In genomic region chr1:20732071-20732587, GRCh38 we compare ENCODE assay signal across 8 cellular contexts. TPM values are rescaled to one million over a fixed set of nuclear protein-coding genes. Genes with fewer than 3 reads are reported as not detected.
A peak's percentile ranks its signal among the peaks of the same experiment; 100 is the strongest.
DNase-seq lines count a peak whose midpoint lies in the region; ATAC-seq lines count a peak whose summit lies in the region.

No MANE protein-coding gene starts in this region.

- H3K4me3 ChIP-seq in HUES64 (ENCODE audit: low read length) (peak overlapping the region; percentile 55), adipocyte (ENCODE audit: low read length) (peak overlapping the region; percentile 84)

- H3K4me1 ChIP-seq in HUES64 (ENCODE audit: insufficient read depth, low read length): peaks cover 20% of the 10 kb centered on the region
- H3K4me1 ChIP-seq in adipocyte (ENCODE audit: control insufficient read depth, insufficient read depth, low read length): peaks cover 16% of the 10 kb centered on the region

- no peaks in the 10 kb centered on the region for H3K36me3 ChIP-seq in HUES64 (ENCODE audit: insufficient read depth, low read length)
- peaks cover 9% of the 10 kb centered on the region for H3K36me3 ChIP-seq in adipocyte (ENCODE audit: control insufficient read depth, insufficient read depth, low read length, severe bottlenecking)

- H3K27me3 ChIP-seq in HUES64 (ENCODE audit: insufficient read depth, low read length) (peaks cover 49% of the 10 kb centered on the region), adipocyte (replicated peaks; ENCODE audit: control insufficient read depth, insufficient read depth, low read length) (peaks cover 29% of the 10 kb centered on the region)

- peak; percentile 46 for ATAC-seq in GM18907 (IDR thresholded peaks at IDR 0.05; ENCODE audit: unreplicated experiment)
- ATAC-seq in left ventricle myocardium superior: peak; percentile 90
- ATAC-seq in GM21447 (IDR thresholded peaks at IDR 0.05; ENCODE audit: unreplicated experiment): no peak

- intact Hi-C loops in left ventricle myocardium superior (cut with micrococcal nuclease) (no loop called here), posterior vena cava (cut with DNase I) (no loop called here)

- no peaks in the 10 kb centered on the region for H3K9me3 ChIP-seq in HUES64 (ENCODE audit: insufficient read depth, low read depth, low read length)
- no peaks in the 10 kb centered on the region for H3K9me3 ChIP-seq in adipocyte (ENCODE audit: control insufficient read depth, low read length)

- H3K9ac ChIP-seq in HUES64 (ENCODE audit: low read depth, low read length): no peak overlapping the region
- H3K9ac ChIP-seq in adipocyte (ENCODE audit: low read length): peak overlapping the region; percentile 78

- under 1% methylated on average over 55 of the region's 55 CpGs for WGBS in HUES64

- H3K27ac ChIP-seq in HUES64 (ENCODE audit: low read depth, low read length): no peak overlapping the region

- DNase-seq in 8988T (peak; percentile 68), SK-N-DZ (ENCODE audit: low spot score) (peak; percentile 80), adipocyte (ENCODE audit: low read depth) (peak; percentile 78), left ventricle myocardium superior (peak; percentile 77), posterior vena cava (ENCODE audit: low spot score) (peak; percentile 82)

RNA-seq across cellular contexts. Expression of gene SH2D5, which starts 0.4 kb away (rescaled TPM):
- polyA plus RNA-seq in HUES64 (2013, experiment 1 of 2): 8.2 TPM
- 8.6 TPM for polyA plus RNA-seq in HUES64 (2013, experiment 2 of 2)
- polyA plus RNA-seq in SK-N-DZ (2014; cell fraction: cytosol; rRNA removed): 13.2 and 13.9 TPM in 2 replicates
- polyA plus RNA-seq in SK-N-DZ (2014; cell fraction: nucleus; rRNA removed): 54.1 and 58.3 TPM in 2 replicates
- total RNA-seq in left ventricle myocardium superior (not detected), posterior vena cava (1 to 10 TPM in 1 of 2 donors, under 1 TPM in 1; 0.14 to 2.1 TPM)

RNA-seq across cellular contexts. Expression of gene KIF17, which starts 14.3 kb away (rescaled TPM):
- polyA plus RNA-seq in HUES64 (2013, experiment 1 of 2): 3.4 TPM
- polyA plus RNA-seq in HUES64 (2013, experiment 2 of 2): 5.7 TPM
- polyA plus RNA-seq in SK-N-DZ (2014; cell fraction: cytosol; rRNA removed): 2.3 and 3.8 TPM in 2 replicates
- polyA plus RNA-seq in SK-N-DZ (2014; cell fraction: nucleus; rRNA removed): 6.4 and 8.6 TPM in 2 replicates
- total RNA-seq in left ventricle myocardium superior (3.5 TPM), posterior vena cava (1 to 10 TPM; 2.9 to 3.2 TPM)

RNA-seq across cellular contexts. Expression of gene HP1BP3, which starts 55.0 kb away (rescaled TPM):
- 98.4 TPM for polyA plus RNA-seq in HUES64 (2013, experiment 1 of 2)
- 114 TPM for polyA plus RNA-seq in HUES64 (2013, experiment 2 of 2)
- polyA plus RNA-seq in SK-N-DZ (2014; cell fraction: cytosol; rRNA removed): 233 and 238 TPM in 2 replicates
- polyA plus RNA-seq in SK-N-DZ (2014; cell fraction: nucleus; rRNA removed): 219 and 294 TPM in 2 replicates
- total RNA-seq in left ventricle myocardium superior: 121 TPM
- total RNA-seq in posterior vena cava: 100 to 1,000 TPM; 149 to 164 TPM
